In genomic region chr18:51514128-51514527, GRCh38 we compare ENCODE assay signal across 1 cellular context.
TF ChIP-seq lines count a peak whose summit lies in the region.

No MANE protein-coding gene starts in this region.

TF ChIP-seq in A549, 52 proteins besides CTCF, POLR2A, EP300 and RAD21 (continued from another document):
- TF ChIP-seq, protein P1, sequence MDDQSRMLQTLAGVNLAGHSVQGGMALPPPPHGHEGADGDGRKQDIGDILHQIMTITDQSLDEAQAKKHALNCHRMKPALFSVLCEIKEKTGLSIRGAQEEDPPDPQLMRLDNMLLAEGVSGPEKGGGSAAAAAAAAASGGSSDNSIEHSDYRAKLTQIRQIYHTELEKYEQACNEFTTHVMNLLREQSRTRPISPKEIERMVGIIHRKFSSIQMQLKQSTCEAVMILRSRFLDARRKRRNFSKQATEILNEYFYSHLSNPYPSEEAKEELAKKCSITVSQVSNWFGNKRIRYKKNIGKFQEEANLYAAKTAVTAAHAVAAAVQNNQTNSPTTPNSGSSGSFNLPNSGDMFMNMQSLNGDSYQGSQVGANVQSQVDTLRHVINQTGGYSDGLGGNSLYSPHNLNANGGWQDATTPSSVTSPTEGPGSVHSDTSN (IDR thresholded peaks at IDR 0.05): no peak
